ENCODE assay signal across 39 cellular contexts in genomic region chr7:107414198-107414597, GRCh38. TPM values are rescaled to one million over a fixed set of nuclear protein-coding genes. Genes with fewer than 3 reads are reported as not detected.
"Had no signal": no experiment of that assay in that cellular context is flagged by ENCODE, and none has a peak within 500 bp of the region (broad histone marks: within the 10 kb centered on the region; RNA-seq: fewer than 3 reads in every experiment).

No MANE protein-coding gene starts in this region.

- H3K9me3 ChIP-seq: adrenal gland, ascending aorta, body of pancreas, breast epithelium had no signal

- H3K4me1 ChIP-seq: adrenal gland, ascending aorta, body of pancreas, breast epithelium had no signal

- H3K27me3 Mint-ChIP-seq: activated naive CD4-positive, alpha-beta T cell treated with anti-CD3 and anti-CD28 coated beads, Interleukin-2, amount 10 ng/mL, durations not matched to agents 7 days and 5 days; activated naive CD4-positive, alpha-beta T cell treated with anti-CD3 and anti-CD28 coated beads, Interleukin-2, amount 50 U/mL, for 24 hours; activated naive CD8-positive, alpha-beta T cell; activated naive CD8-positive, alpha-beta T cell treated with anti-CD3 and anti-CD28 coated beads for 36 hours; activated naive CD8-positive, alpha-beta T cell treated with anti-CD3 and anti-CD28 coated beads, Interleukin-2, amount 10 ng/mL, durations not matched to agents 7 days and 5 days; activated naive CD8-positive, alpha-beta T cell treated with anti-CD3 and anti-CD28 coated beads, Interleukin-2, amount 50 U/mL, for 24 hours; activated T-cell treated with anti-CD3 and anti-CD28 coated beads, Interleukin-2, amount 50 U/mL, for 24 hours; activated T-helper 17 cell treated with anti-CD3 and anti-CD28 coated beads, Interleukin-2, amount 50 U/mL, for 72 hours; brain; central memory CD8-positive, alpha-beta T cell had no signal

- H3K4me1 Mint-ChIP-seq: activated naive CD4-positive, alpha-beta T cell treated with anti-CD3 and anti-CD28 coated beads, Interleukin-2, amount 10 ng/mL, durations not matched to agents 7 days and 5 days; activated naive CD4-positive, alpha-beta T cell treated with anti-CD3 and anti-CD28 coated beads, Interleukin-2, amount 50 U/mL, for 24 hours; activated naive CD8-positive, alpha-beta T cell treated with anti-CD3 and anti-CD28 coated beads, Interleukin-2, amount 10 ng/mL, durations not matched to agents 7 days and 5 days; brain; central memory CD8-positive, alpha-beta T cell had no signal

- H3K27me3 ChIP-seq: adrenal gland, ascending aorta, body of pancreas, brain microvascular endothelial cell, breast epithelium, cardiac muscle cell had no signal

- H3K36me3 ChIP-seq: adrenal gland, brain microvascular endothelial cell, breast epithelium, cardiac muscle cell had no signal

- H3K27ac ChIP-seq: adrenal gland, ascending aorta, body of pancreas, brain microvascular endothelial cell, breast epithelium, cardiac muscle cell had no signal

- H3K4me3 Mint-ChIP-seq: activated naive CD4-positive, alpha-beta T cell treated with anti-CD3 and anti-CD28 coated beads for 36 hours; activated naive CD4-positive, alpha-beta T cell treated with anti-CD3 and anti-CD28 coated beads, Interleukin-2, amount 10 ng/mL, durations not matched to agents 7 days and 5 days; activated naive CD4-positive, alpha-beta T cell treated with anti-CD3 and anti-CD28 coated beads, Interleukin-2, amount 50 U/mL, for 24 hours; activated naive CD8-positive, alpha-beta T cell; activated naive CD8-positive, alpha-beta T cell treated with anti-CD3 and anti-CD28 coated beads for 36 hours; activated naive CD8-positive, alpha-beta T cell treated with anti-CD3 and anti-CD28 coated beads, Interleukin-2, amount 10 ng/mL, durations not matched to agents 7 days and 5 days; activated naive CD8-positive, alpha-beta T cell treated with anti-CD3 and anti-CD28 coated beads, Interleukin-2, amount 50 U/mL, for 24 hours; activated T-cell treated with anti-CD3 and anti-CD28 coated beads, Interleukin-2, amount 50 U/mL, for 24 hours; activated T-cell treated with anti-CD3 and anti-CD28 coated beads, Interleukin-2, amount 50 U/mL, for 4 hours; activated T-cell treated with anti-CD3 and anti-CD28 coated beads, Interleukin-2, amount 50 U/mL, for 72 hours; activated T-helper 1 cell treated with anti-CD3 and anti-CD28 coated beads, Interleukin-12 subunit alpha, Interleukin-12 subunit beta, Interleukin-2, Interleukin-4 antibody, amounts not matched to agents 30 ng/mL and 10 ng/mL and 1 ng/mL, durations not matched to agents 14 hours and 24 hours and 36 hours; activated T-helper 17 cell treated with anti-CD3 and anti-CD28 coated beads, Interleukin-2, amount 50 U/mL, for 72 hours; brain; central memory CD8-positive, alpha-beta T cell had no signal

- FAIRE-seq: bronchial epithelial cell had no signal

- H3K4me3 ChIP-seq: adrenal gland, ascending aorta, body of pancreas, breast epithelium, cardiac muscle cell had no signal

- H3K9me3 Mint-ChIP-seq: activated naive CD4-positive, alpha-beta T cell treated with anti-CD3 and anti-CD28 coated beads for 36 hours; activated naive CD4-positive, alpha-beta T cell treated with anti-CD3 and anti-CD28 coated beads, Interleukin-2, amount 10 ng/mL, durations not matched to agents 7 days and 5 days; activated naive CD4-positive, alpha-beta T cell treated with anti-CD3 and anti-CD28 coated beads, Interleukin-2, amount 50 U/mL, for 24 hours; activated naive CD4-positive, alpha-beta T cell treated with anti-CD3 and anti-CD28 coated beads, Interleukin-2, amount 50 U/mL, for 72 hours; activated naive CD8-positive, alpha-beta T cell treated with anti-CD3 and anti-CD28 coated beads for 36 hours; activated naive CD8-positive, alpha-beta T cell treated with anti-CD3 and anti-CD28 coated beads, Interleukin-2, amount 10 ng/mL, durations not matched to agents 7 days and 5 days; activated naive CD8-positive, alpha-beta T cell treated with anti-CD3 and anti-CD28 coated beads, Interleukin-2, amount 50 U/mL, for 24 hours; activated T-cell treated with anti-CD3 and anti-CD28 coated beads, Interleukin-2, amount 50 U/mL, for 24 hours; activated T-cell treated with anti-CD3 and anti-CD28 coated beads, Interleukin-2, amount 50 U/mL, for 4 hours; activated T-cell treated with anti-CD3 and anti-CD28 coated beads, Interleukin-2, amount 50 U/mL, for 72 hours; activated T-helper 1 cell treated with anti-CD3 and anti-CD28 coated beads, Interleukin-12 subunit alpha, Interleukin-12 subunit beta, Interleukin-2, Interleukin-4 antibody, amounts not matched to agents 30 ng/mL and 10 ng/mL and 1 ng/mL, durations not matched to agents 14 hours and 24 hours and 36 hours; activated T-helper 17 cell treated with anti-CD3 and anti-CD28 coated beads, Interleukin-2, amount 50 U/mL, for 72 hours; activated T-helper 2 cell treated with anti-CD3 and anti-CD28 coated beads, Interferon-gamma antibody, Interleukin-2, Interleukin-4, amounts not matched to agents 10 μg/mL and 5 μg/mL and 100 μg/mL, durations not matched to agents 14 hours and 24 hours and 36 hours; brain; central memory CD8-positive, alpha-beta T cell had no signal

- ATAC-seq: activated naive CD4-positive, alpha-beta T cell treated with anti-CD3 and anti-CD28 coated beads, Interleukin-2, amount 50 U/mL, for 72 hours; activated naive CD8-positive, alpha-beta T cell treated with anti-CD3 and anti-CD28 coated beads, Interleukin-2, amount 50 U/mL, for 24 hours; activated T-cell treated with anti-CD3 and anti-CD28 coated beads, Interleukin-2, amount 50 U/mL, for 4 hours; activated T-cell treated with anti-CD3 and anti-CD28 coated beads, Interleukin-2, amount 50 U/mL, for 72 hours; activated T-helper 17 cell treated with anti-CD3 and anti-CD28 coated beads, Interleukin-2, amount 50 U/mL, for 72 hours; body of pancreas had no signal

- DNase-seq: activated effector memory CD4-positive, alpha-beta T cell treated with anti-CD3 and anti-CD28 coated beads, Interleukin-2, amount 50 U/mL, for 16 hours; activated effector memory CD4-positive, alpha-beta T cell treated with Interleukin-2 at 50 U/mL for 16 hours; activated gamma-delta T cell; activated gamma-delta T cell treated with Interleukin-2 at 50 U/mL for 16 hours; activated naive CD4-positive, alpha-beta T cell; activated naive CD4-positive, alpha-beta T cell treated with anti-CD3 and anti-CD28 coated beads for 36 hours; activated naive CD4-positive, alpha-beta T cell treated with anti-CD3 and anti-CD28 coated beads, Interleukin-2, amount 10 ng/mL, durations not matched to agents 7 days and 5 days; activated naive CD4-positive, alpha-beta T cell treated with anti-CD3 and anti-CD28 coated beads, Interleukin-2, amount 50 U/mL, for 16 hours; activated naive CD8-positive, alpha-beta T cell treated with anti-CD3 and anti-CD28 coated beads for 36 hours; activated naive CD8-positive, alpha-beta T cell treated with anti-CD3 and anti-CD28 coated beads, Interleukin-2, amount 10 ng/mL, durations not matched to agents 7 days and 5 days; activated naive CD8-positive, alpha-beta T cell treated with anti-CD3 and anti-CD28 coated beads, Interleukin-2, amount 50 U/mL, for 24 hours; activated T-cell treated with anti-CD3 and anti-CD28 coated beads, Interleukin-2, amount 50 U/mL, for 1 hour; activated T-cell treated with anti-CD3 and anti-CD28 coated beads, Interleukin-2, amount 50 U/mL, for 24 hours; activated T-cell treated with anti-CD3 and anti-CD28 coated beads, Interleukin-2, amount 50 U/mL, for 4 hours; activated T-cell treated with anti-CD3 and anti-CD28 coated beads, Interleukin-2, amount 50 U/mL, for 48 hours; activated T-cell treated with anti-CD3 and anti-CD28 coated beads, Interleukin-2, amount 50 U/mL, for 72 hours; adrenal gland; amniotic stem cell; amygdala; anterior cingulate cortex; aorta; body of pancreas; brain microvascular endothelial cell; caudate nucleus; central memory CD4-positive, alpha-beta T cell; cerebellar nuclear complex had no signal

- H3K27ac Mint-ChIP-seq: activated naive CD4-positive, alpha-beta T cell treated with anti-CD3 and anti-CD28 coated beads for 36 hours; activated naive CD4-positive, alpha-beta T cell treated with anti-CD3 and anti-CD28 coated beads, Interleukin-2, amount 10 ng/mL, durations not matched to agents 7 days and 5 days; activated naive CD4-positive, alpha-beta T cell treated with anti-CD3 and anti-CD28 coated beads, Interleukin-2, amount 50 U/mL, for 24 hours; activated naive CD8-positive, alpha-beta T cell; activated naive CD8-positive, alpha-beta T cell treated with anti-CD3 and anti-CD28 coated beads for 36 hours; activated naive CD8-positive, alpha-beta T cell treated with anti-CD3 and anti-CD28 coated beads, Interleukin-2, amount 10 ng/mL, durations not matched to agents 7 days and 5 days; activated naive CD8-positive, alpha-beta T cell treated with anti-CD3 and anti-CD28 coated beads, Interleukin-2, amount 50 U/mL, for 24 hours; activated T-cell treated with anti-CD3 and anti-CD28 coated beads, Interleukin-2, amount 50 U/mL, for 24 hours; activated T-cell treated with anti-CD3 and anti-CD28 coated beads, Interleukin-2, amount 50 U/mL, for 72 hours; activated T-helper 1 cell treated with anti-CD3 and anti-CD28 coated beads, Interleukin-12 subunit alpha, Interleukin-12 subunit beta, Interleukin-2, Interleukin-4 antibody, amounts not matched to agents 30 ng/mL and 10 ng/mL and 1 ng/mL, durations not matched to agents 14 hours and 24 hours and 36 hours; activated T-helper 17 cell treated with anti-CD3 and anti-CD28 coated beads, Interleukin-2, amount 50 U/mL, for 72 hours; activated T-helper 2 cell treated with anti-CD3 and anti-CD28 coated beads, Interferon-gamma antibody, Interleukin-2, Interleukin-4, amounts not matched to agents 10 μg/mL and 5 μg/mL and 100 μg/mL, durations not matched to agents 14 hours and 24 hours and 36 hours; brain had no signal

RNA-seq across cellular contexts. Expression of gene GPR22, which starts 55.7 kb away (rescaled TPM):
- total RNA-seq: activated naive CD4-positive, alpha-beta T cell treated with anti-CD3 and anti-CD28 coated beads for 36 hours; activated naive CD4-positive, alpha-beta T cell treated with anti-CD3 and anti-CD28 coated beads, Interleukin-2, amount 50 U/mL, for 72 hours; activated naive CD8-positive, alpha-beta T cell treated with anti-CD3 and anti-CD28 coated beads for 36 hours; activated naive CD8-positive, alpha-beta T cell treated with anti-CD3 and anti-CD28 coated beads, Interleukin-2, amount 10 ng/mL, durations not matched to agents 7 days and 5 days; activated T-cell treated with anti-CD3 and anti-CD28 coated beads, Interleukin-2, amount 50 U/mL, for 4 hours; activated T-cell treated with anti-CD3 and anti-CD28 coated beads, Interleukin-2, amount 50 U/mL, for 72 hours; activated T-helper 1 cell treated with anti-CD3 and anti-CD28 coated beads, Interleukin-12 subunit alpha, Interleukin-12 subunit beta, Interleukin-2, Interleukin-4 antibody, amounts not matched to agents 30 ng/mL and 10 ng/mL and 1 ng/mL, durations not matched to agents 14 hours and 24 hours and 36 hours; activated T-helper 17 cell treated with anti-CD3 and anti-CD28 coated beads, Interleukin-2, amount 50 U/mL, for 72 hours; activated T-helper 2 cell treated with anti-CD3 and anti-CD28 coated beads, Interferon-gamma antibody, Interleukin-2, Interleukin-4, amounts not matched to agents 10 μg/mL and 5 μg/mL and 100 μg/mL, durations not matched to agents 14 hours and 24 hours and 36 hours; aorta; ascending aorta; body of pancreas; breast epithelium; chondrocyte had no signal
